ENCODE assay signal across 11 cellular contexts in genomic region chr18:3265564-3266033, GRCh38. TPM values are rescaled to one million over a fixed set of nuclear protein-coding genes. Genes with fewer than 3 reads are reported as not detected.
DNase-seq lines count a peak whose midpoint lies in the region; ATAC-seq, FAIRE-seq and TF ChIP-seq lines count a peak whose summit lies in the region.
"Had no signal": no experiment of that assay in that cellular context is flagged by ENCODE, and none has a peak within 500 bp of the region (broad histone marks: within the 10 kb centered on the region; RNA-seq: fewer than 3 reads in every experiment).

No MANE protein-coding gene starts in this region.

- H3K27ac ChIP-seq in kidney (ENCODE audit: low read depth in 2 of 2, low read length in 2 of 2) (peak overlapping the region in 1 of 2 donors; percentile 5), pancreas (peak overlapping the region in 1 of 4 donors; percentile 1)

- H3K4me1 Mint-ChIP-seq in activated naive CD4-positive, alpha-beta T cell treated with anti-CD3 and anti-CD28 coated beads, Interleukin-2, amount 50 U/mL, for 24 hours: peaks cover 81% of the 10 kb centered on the region
- peaks cover 53% of the 10 kb centered on the region for H3K4me1 Mint-ChIP-seq in type B pancreatic cell (ENCODE audit: unreplicated experiment)

- no peak for TF ChIP-seq CTCF in kidney (IDR thresholded peaks at IDR 0.05; ENCODE audit: borderline replicate concordance, extremely low read depth, insufficient read depth)
- TF ChIP-seq CTCF in type B pancreatic cell (conservative IDR thresholded peaks at IDR 0.05): no peak
- no peak for TF ChIP-seq CTCF in pancreas (IDR thresholded peaks at IDR 0.05)

- ATAC-seq in GM19452 (IDR thresholded peaks at IDR 0.05; ENCODE audit: unreplicated experiment) (no peak), pancreas (no peak)

- H3K27me3 Mint-ChIP-seq in activated naive CD4-positive, alpha-beta T cell treated with anti-CD3 and anti-CD28 coated beads, Interleukin-2, amount 50 U/mL, for 24 hours: no peaks in the 10 kb centered on the region
- H3K27me3 Mint-ChIP-seq in type B pancreatic cell: no peaks in the 10 kb centered on the region

- H3K9me3 ChIP-seq in adipocyte (ENCODE audit: control insufficient read depth, low read length) (no peaks in the 10 kb centered on the region), kidney (ENCODE audit: control insufficient read depth in 1 of 2, low read length in 2 of 2) (no peaks in the 10 kb centered on the region), pancreas (no peaks in the 10 kb centered on the region)

- DNase-seq in activated naive CD4-positive, alpha-beta T cell treated with Interleukin-2 at 50 U/mL for 16 hours: no peak
- DNase-seq in adipocyte (ENCODE audit: low read depth) (peak; percentile 52), kidney (no peak), type B pancreatic cell (ENCODE audit: extremely low spot score, unreplicated experiment) (no peak), NCI-H748 treated with DMSO at 0.1 percent for 48 hours (lab: John Stamatoyannopoulos, UW) (no peak), pancreas (no peak)
- DNase-seq: amygdala, NCI-H1105 treated with DMSO at 0.1 percent for 48 hours, T-helper 1 cell had no signal

- no peak for FAIRE-seq in kidney (lab: Jason Lieb, UNC)
- no peak for FAIRE-seq in pancreas (lab: Jason Lieb, UNC)

- H3K9me3 Mint-ChIP-seq in activated naive CD4-positive, alpha-beta T cell treated with anti-CD3 and anti-CD28 coated beads, Interleukin-2, amount 50 U/mL, for 24 hours: no peaks in the 10 kb centered on the region
- H3K9me3 Mint-ChIP-seq in type B pancreatic cell: peaks cover 8% of the 10 kb centered on the region

- H3K36me3 Mint-ChIP-seq in activated naive CD4-positive, alpha-beta T cell treated with anti-CD3 and anti-CD28 coated beads, Interleukin-2, amount 50 U/mL, for 24 hours: no peaks in the 10 kb centered on the region
- peaks cover 8% of the 10 kb centered on the region for H3K36me3 Mint-ChIP-seq in type B pancreatic cell

- WGBS in pancreas, 2 donors: 35 to 42% methylated on average over 3 of the region's 3 CpGs

- no peaks in the 10 kb centered on the region for H3K27me3 ChIP-seq in adipocyte (replicated peaks; ENCODE audit: control insufficient read depth, insufficient read depth, low read length)
- H3K27me3 ChIP-seq in pancreas: no peaks in the 10 kb centered on the region

- H3K4me3 ChIP-seq in adipocyte (ENCODE audit: low read length) (no peak overlapping the region), kidney (ENCODE audit: low read length in 2 of 2) (peak overlapping the region; percentile 7 to 10), pancreas (no peak overlapping the region)

- peak overlapping the region; percentile 91 for H3K27ac Mint-ChIP-seq in activated naive CD4-positive, alpha-beta T cell treated with anti-CD3 and anti-CD28 coated beads, Interleukin-2, amount 50 U/mL, for 24 hours
- peak overlapping the region; percentile 61 for H3K27ac Mint-ChIP-seq in type B pancreatic cell

- peak overlapping the region; percentile 70 for H3K4me3 Mint-ChIP-seq in activated naive CD4-positive, alpha-beta T cell treated with anti-CD3 and anti-CD28 coated beads, Interleukin-2, amount 50 U/mL, for 24 hours
- peak overlapping the region; percentile 53 for H3K4me3 Mint-ChIP-seq in type B pancreatic cell

- intact Hi-C loops in kidney (cut with DNase I) (no loop called here), pancreas (cut with DNase I) (no loop called here)

- H3K4me1 ChIP-seq in adipocyte (ENCODE audit: control insufficient read depth, insufficient read depth, low read length): peaks cover 75% of the 10 kb centered on the region
- peaks cover 38 to 54% of the 10 kb centered on the region in 2 donors for H3K4me1 ChIP-seq in kidney (ENCODE audit: control insufficient read depth in 1 of 2, insufficient read depth in 1 of 2, low read depth in 1 of 2, low read length in 2 of 2)
- peaks cover 23 to 68% (median 67%) of the 10 kb centered on the region in 3 donors for H3K4me1 ChIP-seq in pancreas

- H3K9ac ChIP-seq in adipocyte (ENCODE audit: low read length): no peak overlapping the region
- no peak overlapping the region for H3K9ac ChIP-seq in kidney (ENCODE audit: low read length in 2 of 2)

- H3K36me3 ChIP-seq in adipocyte (ENCODE audit: control insufficient read depth, insufficient read depth, low read length, severe bottlenecking) (no peaks in the 10 kb centered on the region), kidney (ENCODE audit: control insufficient read depth in 1 of 2, insufficient read depth in 2 of 2, low read length in 2 of 2) (no peaks in the 10 kb centered on the region), pancreas (no peaks in the 10 kb centered on the region)

RNA-seq across cellular contexts. Expression of gene MYL12B, which starts 3.7 kb away (rescaled TPM):
- total RNA-seq in kidney (448 TPM), type B pancreatic cell (ENCODE audit: low replicate concordance) (211 and 359 TPM in 2 replicates), pancreas (100 to 1,000 TPM in 2 of 6 donors, 10 to 100 TPM in 4; 63.0 to 195 (median 82.7) TPM)
- polyA plus RNA-seq in kidney (ENCODE audit: insufficient read depth, low read depth, low replicate concordance) (884 TPM), pancreas (100 to 1,000 TPM; 198 to 208 TPM)

RNA-seq across cellular contexts. Expression of gene MYL12A, which starts 18.0 kb away (rescaled TPM):
- total RNA-seq in kidney: 450 TPM
- 442 TPM for polyA plus RNA-seq in kidney (ENCODE audit: insufficient read depth, low read depth, low replicate concordance)
- 219 and 271 TPM in 2 replicates for total RNA-seq in type B pancreatic cell (ENCODE audit: low replicate concordance)
- total RNA-seq in pancreas: 100 to 1,000 TPM in 5 of 6 donors, 10 to 100 TPM in 1; 89.6 to 203 (median 105) TPM
- polyA plus RNA-seq in pancreas: 100 to 1,000 TPM; 125 to 157 TPM

RNA-seq across cellular contexts. Expression of gene MYOM1, which starts 45.8 kb away (rescaled TPM):
- total RNA-seq in kidney (6.8 TPM), type B pancreatic cell (ENCODE audit: low replicate concordance) (2.0 TPM in 2 replicates), pancreas (10 to 100 TPM in 4 of 6 donors, 1 to 10 TPM in 2; 4.7 to 16.8 (median 12.1) TPM)
- polyA plus RNA-seq in kidney (ENCODE audit: insufficient read depth, low read depth, low replicate concordance) (2.1 TPM), pancreas (10 to 100 TPM; 14.3 to 18.2 TPM)

Comparison
In these comparisons a context has a peak if more than half of its experiments do, and no peak if none do; other contexts are left out.
1. H3K4me3 ChIP-seq: peak in kidney (2 of 2); none in adipocyte (single experiment) and pancreas (0 of 4).